11 cellular contexts compared by ENCODE assay signal in the genomic region with DNA sequence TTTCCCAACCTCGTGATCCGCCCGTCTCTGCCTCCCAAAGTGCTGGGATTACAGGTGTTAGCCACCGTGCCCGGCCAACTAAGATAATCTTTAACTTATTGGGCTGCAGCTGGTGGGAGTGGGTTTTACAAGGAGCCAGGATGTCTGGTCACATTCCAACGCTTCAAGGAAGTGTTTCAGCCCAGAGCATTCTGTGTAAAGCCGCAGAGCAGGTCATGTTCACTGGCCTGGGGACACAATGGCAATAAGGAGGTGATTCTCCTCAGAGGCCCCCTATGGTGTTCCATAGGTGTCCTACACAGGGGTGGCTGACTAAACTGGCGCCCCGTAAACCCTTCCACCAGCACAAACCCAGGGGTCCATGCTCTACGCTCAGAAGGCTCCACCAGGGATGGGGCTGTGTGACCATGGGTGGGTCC. TPM values are rescaled to one million over a fixed set of nuclear protein-coding genes. Genes with fewer than 3 reads are reported as not detected.
DNase-seq lines count a peak whose midpoint lies in the region; ATAC-seq, FAIRE-seq and TF ChIP-seq lines count a peak whose summit lies in the region.
"Had no signal": no experiment of that assay in that cellular context is flagged by ENCODE, and none has a peak within 500 bp of the region (broad histone marks: within the 10 kb centered on the region; RNA-seq: fewer than 3 reads in every experiment).

No MANE protein-coding gene starts in this region.

- H3K27me3 ChIP-seq in left ventricle myocardium inferior (ENCODE audit: low read depth) (no peaks in the 10 kb centered on the region), heart right ventricle (no peaks in the 10 kb centered on the region), left lung (no peaks in the 10 kb centered on the region)
- H3K27me3 ChIP-seq: esophagus squamous epithelium had no signal

- H3K36me3 ChIP-seq in left ventricle myocardium inferior, result no peaks in the 10 kb centered on the region
- peaks cover 0 to 2% (median 0%) of the 10 kb centered on the region in 9 donors for H3K36me3 ChIP-seq in heart right ventricle
- peaks cover 0 to 6% of the 10 kb centered on the region in 2 donors for H3K36me3 ChIP-seq in left lung
- H3K36me3 ChIP-seq: esophagus squamous epithelium had no signal

- DNase-seq in left ventricle myocardium inferior (no peak), heart right ventricle (no peak), amniotic epithelial cell (ENCODE audit: low read depth) (peak; percentile 14), left lung (no peak), GM19239 (ENCODE audit: insufficient read length, low spot score) (no peak), erythroblast (lab: John Stamatoyannopoulos, UW) (no peak), NCI-H146 (lab: John Stamatoyannopoulos, UW) (no peak)
- DNase-seq: esophagus squamous epithelium, NCI-H1105 treated with DMSO at 0.1 percent for 48 hours, occipital lobe had no signal

- no peak for TF ChIP-seq POLR2A in erythroblast (IDR thresholded peaks at IDR 0.05; ENCODE audit: low read length)

- no peaks in the 10 kb centered on the region for H3K9me3 ChIP-seq in left ventricle myocardium inferior (replicated peaks)
- no peaks in the 10 kb centered on the region for H3K9me3 ChIP-seq in heart right ventricle
- no peaks in the 10 kb centered on the region for H3K9me3 ChIP-seq in left lung
- H3K9me3 ChIP-seq: esophagus squamous epithelium had no signal

- ATAC-seq in heart right ventricle, result no peak
- ATAC-seq in left lung, result no peak
- ATAC-seq in GM18858 (IDR thresholded peaks at IDR 0.05; ENCODE audit: unreplicated experiment), result no peak

- intact Hi-C loops in left ventricle myocardium inferior (cut with micrococcal nuclease), result no loop called here
- intact Hi-C loops in heart right ventricle (cut with DNase I), result no loop called here
- intact Hi-C loops in left lung (cut with DNase I), result no loop called here

- peaks cover 10% of the 10 kb centered on the region for H3K4me1 ChIP-seq in left ventricle myocardium inferior
- peaks cover 0 to 35% (median 0%) of the 10 kb centered on the region in 9 donors for H3K4me1 ChIP-seq in heart right ventricle
- peaks cover 0 to 31% of the 10 kb centered on the region in 2 donors for H3K4me1 ChIP-seq in left lung

- H3K27ac ChIP-seq in left ventricle myocardium inferior (replicated peaks), result no peak overlapping the region
- H3K27ac ChIP-seq in heart right ventricle, result no peak overlapping the region
- no peak overlapping the region for H3K27ac ChIP-seq in left lung

- no peak for TF ChIP-seq CTCF in left ventricle myocardium inferior (IDR thresholded peaks at IDR 0.05; ENCODE audit: borderline replicate concordance)
- no peak for TF ChIP-seq CTCF in heart right ventricle (IDR thresholded peaks at IDR 0.05)
- no peak for TF ChIP-seq CTCF in left lung (IDR thresholded peaks at IDR 0.05)

- no peak for FAIRE-seq in GM19239 (lab: Jason Lieb, UNC)

- 77 to 78% methylated on average over 10 of the region's 10 CpGs for WGBS in heart right ventricle, 2 donors

- peak overlapping the region; percentile 64 for H3K4me3 ChIP-seq in left ventricle myocardium inferior
- peak overlapping the region in 3 of 10 donors; percentile 42 to 53 (median 48) for H3K4me3 ChIP-seq in heart right ventricle
- H3K4me3 ChIP-seq in left lung, result peak overlapping the region; percentile 21 to 29

RNA-seq across cellular contexts. Expression of gene QPRT, which starts 1.2 kb away (rescaled TPM):
- total RNA-seq in left ventricle myocardium inferior, result 20.8 TPM
- 10 to 100 TPM; 16.0 to 34.1 (median 25.9) TPM for total RNA-seq in heart right ventricle
- 10 to 100 TPM in 1 of 2 donors, 1 to 10 TPM in 1; 3.8 to 13.8 TPM for polyA plus RNA-seq in heart right ventricle
- 10 to 100 TPM; 21.9 to 27.1 TPM for total RNA-seq in left lung

RNA-seq across cellular contexts. Expression of gene SPN, which starts 17.1 kb away (rescaled TPM):
- total RNA-seq in left ventricle myocardium inferior (1.3 TPM), heart right ventricle (10 to 100 TPM in 1 of 10 donors, 1 to 10 TPM in 7, under 1 TPM in 2; 0.35 to 12.6 (median 1.8) TPM), left lung (10 to 100 TPM; 27.7 to 29.1 TPM)
- polyA plus RNA-seq in heart right ventricle, result under 1 TPM; 0.29 to 0.58 TPM
